1 cellular context compared by ENCODE assay signal in the genomic region with DNA sequence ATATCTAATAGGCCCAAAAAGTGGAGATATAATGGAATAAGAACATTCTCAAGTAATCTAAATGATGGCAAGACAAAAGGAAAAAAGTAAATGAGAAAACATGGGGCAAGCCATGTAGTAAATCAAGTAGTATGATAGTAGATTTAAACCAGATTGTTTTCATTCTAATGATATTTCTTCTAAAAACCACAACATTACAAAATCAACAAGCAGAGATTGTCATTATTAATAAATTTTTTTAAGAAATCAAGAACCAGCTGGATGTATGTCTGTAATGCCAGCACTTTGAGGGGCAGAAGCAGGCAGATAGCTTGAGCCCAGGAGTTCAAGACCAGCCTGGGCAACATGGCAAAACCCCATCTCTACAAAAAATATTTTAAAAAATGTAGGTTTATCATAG.
TF ChIP-seq lines count a peak whose summit lies in the region.

No MANE protein-coding gene starts in this region.

TF ChIP-seq in SK-N-SH treated with all-trans-retinoic acid at 6 μM for 48 hours, 23 proteins besides CTCF, POLR2A, EP300 and RAD21 (continued from another document):
- TF ChIP-seq, protein P1, sequence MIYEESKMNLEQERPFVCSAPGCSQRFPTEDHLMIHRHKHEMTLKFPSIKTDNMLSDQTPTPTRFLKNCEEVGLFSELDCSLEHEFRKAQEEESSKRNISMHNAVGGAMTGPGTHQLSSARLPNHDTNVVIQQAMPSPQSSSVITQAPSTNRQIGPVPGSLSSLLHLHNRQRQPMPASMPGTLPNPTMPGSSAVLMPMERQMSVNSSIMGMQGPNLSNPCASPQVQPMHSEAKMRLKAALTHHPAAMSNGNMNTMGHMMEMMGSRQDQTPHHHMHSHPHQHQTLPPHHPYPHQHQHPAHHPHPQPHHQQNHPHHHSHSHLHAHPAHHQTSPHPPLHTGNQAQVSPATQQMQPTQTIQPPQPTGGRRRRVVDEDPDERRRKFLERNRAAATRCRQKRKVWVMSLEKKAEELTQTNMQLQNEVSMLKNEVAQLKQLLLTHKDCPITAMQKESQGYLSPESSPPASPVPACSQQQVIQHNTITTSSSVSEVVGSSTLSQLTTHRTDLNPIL (CRISPR knock-in tag; IDR thresholded peaks at IDR 0.05; ENCODE audit: low read depth) = no peak
- TF ChIP-seq CSDC2 (CRISPR knock-in tag; IDR thresholded peaks at IDR 0.05) = no peak
- TF ChIP-seq ZNF8 (CRISPR knock-in tag; IDR thresholded peaks at IDR 0.05) = no peak
- TF ChIP-seq ISL1 (CRISPR knock-in tag; IDR thresholded peaks at IDR 0.05) = no peak
- TF ChIP-seq, protein P2, sequence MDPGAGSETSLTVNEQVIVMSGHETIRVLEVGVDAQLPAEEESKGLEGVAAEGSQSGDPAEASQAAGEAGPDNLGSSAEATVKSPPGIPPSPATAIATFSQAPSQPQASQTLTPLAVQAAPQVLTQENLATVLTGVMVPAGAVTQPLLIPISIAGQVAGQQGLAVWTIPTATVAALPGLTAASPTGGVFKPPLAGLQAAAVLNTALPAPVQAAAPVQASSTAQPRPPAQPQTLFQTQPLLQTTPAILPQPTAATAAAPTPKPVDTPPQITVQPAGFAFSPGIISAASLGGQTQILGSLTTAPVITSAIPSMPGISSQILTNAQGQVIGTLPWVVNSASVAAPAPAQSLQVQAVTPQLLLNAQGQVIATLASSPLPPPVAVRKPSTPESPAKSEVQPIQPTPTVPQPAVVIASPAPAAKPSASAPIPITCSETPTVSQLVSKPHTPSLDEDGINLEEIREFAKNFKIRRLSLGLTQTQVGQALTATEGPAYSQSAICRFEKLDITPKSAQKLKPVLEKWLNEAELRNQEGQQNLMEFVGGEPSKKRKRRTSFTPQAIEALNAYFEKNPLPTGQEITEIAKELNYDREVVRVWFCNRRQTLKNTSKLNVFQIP (CRISPR knock-in tag; IDR thresholded peaks at IDR 0.05; ENCODE audit: borderline replicate concordance, low read depth) = no peak
